Comparison of ENCODE assay signal across 10 cellular contexts in the genomic region with DNA sequence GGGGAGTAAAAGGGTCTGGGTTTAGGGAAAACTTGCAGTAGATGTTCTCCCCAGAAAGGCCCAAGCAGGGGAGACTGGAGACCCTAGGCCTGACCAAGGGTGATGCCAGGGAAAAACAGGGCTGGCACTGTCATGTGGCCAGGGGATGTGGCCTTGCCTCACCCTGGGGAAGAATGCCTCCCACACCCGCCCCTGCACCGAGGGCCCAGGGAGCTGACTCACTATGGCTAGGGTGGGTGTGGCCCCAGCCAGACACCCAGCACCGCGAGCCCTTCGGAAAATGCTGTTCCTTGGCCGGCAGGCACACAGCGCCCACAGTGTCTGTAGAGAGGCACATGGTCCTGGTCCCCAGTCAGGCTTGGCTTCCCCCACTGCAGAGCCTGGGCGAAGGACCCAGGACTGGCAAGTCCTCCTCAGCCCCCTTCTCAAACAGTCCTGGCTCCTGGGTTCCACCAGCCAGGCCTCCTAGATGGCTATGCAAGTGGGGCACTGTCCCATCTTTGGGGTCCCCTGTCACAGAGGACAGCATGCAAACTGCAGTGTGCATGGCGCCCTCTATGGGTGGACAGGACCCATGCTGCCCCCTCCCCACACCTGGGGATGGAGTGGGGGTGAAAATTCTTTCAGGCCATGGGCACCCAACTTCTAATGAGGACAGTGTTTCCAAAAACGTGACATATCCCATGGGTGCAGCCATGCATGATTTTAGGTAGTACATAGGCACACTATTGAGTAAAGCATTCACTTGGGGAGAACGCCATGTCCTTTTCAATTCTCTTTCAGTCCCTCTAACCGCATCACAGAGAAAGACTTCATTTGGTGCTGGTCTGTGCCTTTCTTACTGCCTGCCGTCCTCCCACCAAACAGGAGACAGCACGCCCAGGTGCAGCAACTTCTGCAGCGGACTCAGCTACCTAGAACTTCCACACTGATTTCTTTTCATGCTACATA. TPM values are rescaled to one million over a fixed set of nuclear protein-coding genes. Genes with fewer than 3 reads are reported as not detected.
DNase-seq lines count a peak whose midpoint lies in the region; ATAC-seq and TF ChIP-seq lines count a peak whose summit lies in the region.
"Had no signal": no experiment of that assay in that cellular context is flagged by ENCODE, and none has a peak within 500 bp of the region (broad histone marks: within the 10 kb centered on the region; RNA-seq: fewer than 3 reads in every experiment).

No MANE protein-coding gene starts in this region.

- no peaks in the 10 kb centered on the region for H3K27me3 Mint-ChIP-seq in mesothelial cell of epicardium (ENCODE audit: low read depth)
- H3K27me3 Mint-ChIP-seq in activated T-helper 2 cell treated with anti-CD3 and anti-CD28 coated beads, Interferon-gamma antibody, Interleukin-2, Interleukin-4, amounts not matched to agents 10 μg/mL and 5 μg/mL and 100 μg/mL, durations not matched to agents 14 hours and 24 hours and 36 hours (ENCODE audit: low read depth): no peaks in the 10 kb centered on the region
- H3K27me3 Mint-ChIP-seq: activated B cell treated with CpG ODN at 0.5 μM for 24 hours; naive thymus-derived CD8-positive, alpha-beta T cell had no signal

- DNase-seq in DMS53 (lab: John Stamatoyannopoulos, UW) (peak; percentile 18), DMS53 treated with DMSO at 0.1 percent for 48 hours (lab: John Stamatoyannopoulos, UW; ENCODE audit: unreplicated experiment) (no peak), LoVo (ENCODE audit: low spot score) (peak; percentile 91), astrocyte of the spinal cord (ENCODE audit: low read depth, low spot score) (peak; percentile 73), mesothelial cell of epicardium (ENCODE audit: low spot score in 2 of 2, unreplicated experiment in 2 of 2) (no peak), esophagus muscularis mucosa (ENCODE audit: extremely low spot score) (no peak)
- no peak for DNase-seq in activated T-helper 2 cell treated with anti-CD3 and anti-CD28 coated beads, Interferon-gamma antibody, Interleukin-2, Interleukin-4, amounts not matched to agents 10 μg/mL and 5 μg/mL and 100 μg/mL, durations not matched to agents 14 hours and 24 hours and 36 hours (ENCODE audit: low spot score)
- DNase-seq: activated B cell treated with CpG ODN at 0.5 μM for 24 hours had no signal

- 73% methylated on average over 13 of the region's 15 CpGs for WGBS in esophagus muscularis mucosa

- H3K4me3 Mint-ChIP-seq in mesothelial cell of epicardium: no peak overlapping the region
- no peak overlapping the region for H3K4me3 Mint-ChIP-seq in activated T-helper 2 cell treated with anti-CD3 and anti-CD28 coated beads, Interferon-gamma antibody, Interleukin-2, Interleukin-4, amounts not matched to agents 10 μg/mL and 5 μg/mL and 100 μg/mL, durations not matched to agents 14 hours and 24 hours and 36 hours (ENCODE audit: low read depth)
- H3K4me3 Mint-ChIP-seq: activated B cell treated with CpG ODN at 0.5 μM for 24 hours; naive thymus-derived CD8-positive, alpha-beta T cell had no signal

- no peak for TF ChIP-seq POLR2A in esophagus muscularis mucosa (IDR thresholded peaks at IDR 0.05; ENCODE audit: low read depth)

- H3K4me3 ChIP-seq in astrocyte of the spinal cord (ENCODE audit: low read depth, low read length) (no peak overlapping the region), esophagus muscularis mucosa (no peak overlapping the region)

- ATAC-seq in HG02884 (IDR thresholded peaks at IDR 0.05; ENCODE audit: unreplicated experiment): no peak
- ATAC-seq: naive thymus-derived CD8-positive, alpha-beta T cell had no signal

- H3K9me3 Mint-ChIP-seq in mesothelial cell of epicardium: no peaks in the 10 kb centered on the region
- no peaks in the 10 kb centered on the region for H3K9me3 Mint-ChIP-seq in activated T-helper 2 cell treated with anti-CD3 and anti-CD28 coated beads, Interferon-gamma antibody, Interleukin-2, Interleukin-4, amounts not matched to agents 10 μg/mL and 5 μg/mL and 100 μg/mL, durations not matched to agents 14 hours and 24 hours and 36 hours
- H3K9me3 Mint-ChIP-seq: activated B cell treated with CpG ODN at 0.5 μM for 24 hours; naive thymus-derived CD8-positive, alpha-beta T cell had no signal

- in situ Hi-C loops in astrocyte of the spinal cord (cut with HindIII; ENCODE audit: low sequenced_read_pairs): no loop called here

- peaks cover 11% of the 10 kb centered on the region for H3K4me1 Mint-ChIP-seq in mesothelial cell of epicardium
- H3K4me1 Mint-ChIP-seq in activated T-helper 2 cell treated with anti-CD3 and anti-CD28 coated beads, Interferon-gamma antibody, Interleukin-2, Interleukin-4, amounts not matched to agents 10 μg/mL and 5 μg/mL and 100 μg/mL, durations not matched to agents 14 hours and 24 hours and 36 hours (ENCODE audit: low read depth): peaks cover 18% of the 10 kb centered on the region
- H3K4me1 Mint-ChIP-seq: naive thymus-derived CD8-positive, alpha-beta T cell had no signal

- peak overlapping the region; percentile 8 for H3K27ac Mint-ChIP-seq in mesothelial cell of epicardium
- H3K27ac Mint-ChIP-seq in activated T-helper 2 cell treated with anti-CD3 and anti-CD28 coated beads, Interferon-gamma antibody, Interleukin-2, Interleukin-4, amounts not matched to agents 10 μg/mL and 5 μg/mL and 100 μg/mL, durations not matched to agents 14 hours and 24 hours and 36 hours: no peak overlapping the region
- H3K27ac Mint-ChIP-seq: activated B cell treated with CpG ODN at 0.5 μM for 24 hours; naive thymus-derived CD8-positive, alpha-beta T cell had no signal

- TF ChIP-seq EP300 in esophagus muscularis mucosa (IDR thresholded peaks at IDR 0.05): no peak

- H3K27ac ChIP-seq in esophagus muscularis mucosa (replicated peaks in 1 of 4): no peak overlapping the region

- TF ChIP-seq CTCF in astrocyte of the spinal cord (IDR thresholded peaks at IDR 0.05; ENCODE audit: low read depth, low read length) (peak; percentile 42), mesothelial cell of epicardium (IDR thresholded peaks at IDR 0.05; ENCODE audit: unreplicated experiment) (peak; percentile 29), esophagus muscularis mucosa (IDR thresholded peaks at IDR 0.05) (peak in 1 of 3 experiments; percentile 18)

- intact Hi-C loops in activated T-helper 2 cell treated with anti-CD3 and anti-CD28 coated beads, Interferon-gamma antibody, Interleukin-2, Interleukin-4, amounts not matched to agents 10 μg/mL and 5 μg/mL and 100 μg/mL, durations not matched to agents 14 hours and 24 hours and 36 hours (cut with micrococcal nuclease): no loop called here
- intact Hi-C loops in esophagus muscularis mucosa (cut with DNase I): no loop called here

- H3K27me3 ChIP-seq in esophagus muscularis mucosa: no peaks in the 10 kb centered on the region

- H3K36me3 Mint-ChIP-seq in mesothelial cell of epicardium: peaks cover 2% of the 10 kb centered on the region
- no peaks in the 10 kb centered on the region for H3K36me3 Mint-ChIP-seq in activated T-helper 2 cell treated with anti-CD3 and anti-CD28 coated beads, Interferon-gamma antibody, Interleukin-2, Interleukin-4, amounts not matched to agents 10 μg/mL and 5 μg/mL and 100 μg/mL, durations not matched to agents 14 hours and 24 hours and 36 hours (ENCODE audit: low read depth)

- no peaks in the 10 kb centered on the region for H3K9me3 ChIP-seq in esophagus muscularis mucosa

- H3K4me1 ChIP-seq in esophagus muscularis mucosa: peaks cover 0 to 4% (median 0%) of the 10 kb centered on the region in 4 donors

- peaks cover 0 to 9% (median 0%) of the 10 kb centered on the region in 4 donors for H3K36me3 ChIP-seq in esophagus muscularis mucosa

RNA-seq across cellular contexts. Expression of gene TMPRSS5, which starts 15.2 kb away (rescaled TPM):
- total RNA-seq in mesothelial cell of epicardium (2.3 to 3.5 TPM (median 2.4 TPM) in 3 replicates), esophagus muscularis mucosa (under 1 TPM; 0.26 to 0.83 (median 0.37) TPM)
- 0.48 and 1.0 TPM in 2 replicates for total RNA-seq in activated T-helper 2 cell treated with anti-CD3 and anti-CD28 coated beads, Interferon-gamma antibody, Interleukin-2, Interleukin-4, amounts not matched to agents 10 μg/mL and 5 μg/mL and 100 μg/mL, durations not matched to agents 14 hours and 24 hours and 36 hours

Comparison
In these comparisons a context has a peak if more than half of its experiments do, and no peak if none do; other contexts are left out.
1. DNase-seq: peak in DMS53 (single experiment), LoVo (single experiment) and astrocyte of the spinal cord (single experiment); none in DMS53 treated with DMSO at 0.1 percent for 48 hours (single experiment), mesothelial cell of epicardium (0 of 2), activated T-helper 2 cell treated with anti-CD3 and anti-CD28 coated beads, Interferon-gamma antibody, Interleukin-2, Interleukin-4, amounts not matched to agents 10 μg/mL and 5 μg/mL and 100 μg/mL, durations not matched to agents 14 hours and 24 hours and 36 hours (single experiment) and esophagus muscularis mucosa (single experiment).